ENCODE assay signal across 1 cellular context in genomic region chr20:62395311-62396242, GRCh38.
TF ChIP-seq lines count a peak whose summit lies in the region.

No MANE protein-coding gene starts in this region.

TF ChIP-seq in H1, 55 proteins besides CTCF, POLR2A, EP300 and RAD21:
- TF ChIP-seq SIX5 (IDR thresholded peaks at IDR 0.05; ENCODE audit: low read depth, low read length) (no peak), NANOG (IDR thresholded peaks at IDR 0.05; ENCODE audit: insufficient read depth, low read depth, low read length, poor library complexity, severe bottlenecking) (no peak), YY1 (IDR thresholded peaks at IDR 0.05; ENCODE audit: low read depth, low read length) (no peak), POU5F1 (IDR thresholded peaks at IDR 0.05; ENCODE audit: low read depth, low read length) (no peak), SIN3A (conservative IDR thresholded peaks at IDR 0.05 in 1 of 2, IDR thresholded peaks at IDR 0.05 in 1 of 2; ENCODE audit: low read depth in 1 of 2, low read length in 2 of 2) (no peak), MAFK (IDR thresholded peaks at IDR 0.05; ENCODE audit: low read depth, low read length) (no peak), JUND (IDR thresholded peaks at IDR 0.05; ENCODE audit: low read length) (no peak), RNF2 (IDR thresholded peaks at IDR 0.05; ENCODE audit: borderline replicate concordance, low read depth, low read length, missing control alignments, poor library complexity, severe bottlenecking) (no peak), CHD1 (IDR thresholded peaks at IDR 0.05; ENCODE audit: low read depth, low read length) (no peak), EGR1 (IDR thresholded peaks at IDR 0.05; ENCODE audit: borderline replicate concordance, low read depth, low read length) (no peak), NRF1 (IDR thresholded peaks at IDR 0.05; ENCODE audit: low read depth, low read length) (no peak), SRF (IDR thresholded peaks at IDR 0.05; ENCODE audit: low read depth, low read length) (no peak)
- TF ChIP-seq, protein P1, sequence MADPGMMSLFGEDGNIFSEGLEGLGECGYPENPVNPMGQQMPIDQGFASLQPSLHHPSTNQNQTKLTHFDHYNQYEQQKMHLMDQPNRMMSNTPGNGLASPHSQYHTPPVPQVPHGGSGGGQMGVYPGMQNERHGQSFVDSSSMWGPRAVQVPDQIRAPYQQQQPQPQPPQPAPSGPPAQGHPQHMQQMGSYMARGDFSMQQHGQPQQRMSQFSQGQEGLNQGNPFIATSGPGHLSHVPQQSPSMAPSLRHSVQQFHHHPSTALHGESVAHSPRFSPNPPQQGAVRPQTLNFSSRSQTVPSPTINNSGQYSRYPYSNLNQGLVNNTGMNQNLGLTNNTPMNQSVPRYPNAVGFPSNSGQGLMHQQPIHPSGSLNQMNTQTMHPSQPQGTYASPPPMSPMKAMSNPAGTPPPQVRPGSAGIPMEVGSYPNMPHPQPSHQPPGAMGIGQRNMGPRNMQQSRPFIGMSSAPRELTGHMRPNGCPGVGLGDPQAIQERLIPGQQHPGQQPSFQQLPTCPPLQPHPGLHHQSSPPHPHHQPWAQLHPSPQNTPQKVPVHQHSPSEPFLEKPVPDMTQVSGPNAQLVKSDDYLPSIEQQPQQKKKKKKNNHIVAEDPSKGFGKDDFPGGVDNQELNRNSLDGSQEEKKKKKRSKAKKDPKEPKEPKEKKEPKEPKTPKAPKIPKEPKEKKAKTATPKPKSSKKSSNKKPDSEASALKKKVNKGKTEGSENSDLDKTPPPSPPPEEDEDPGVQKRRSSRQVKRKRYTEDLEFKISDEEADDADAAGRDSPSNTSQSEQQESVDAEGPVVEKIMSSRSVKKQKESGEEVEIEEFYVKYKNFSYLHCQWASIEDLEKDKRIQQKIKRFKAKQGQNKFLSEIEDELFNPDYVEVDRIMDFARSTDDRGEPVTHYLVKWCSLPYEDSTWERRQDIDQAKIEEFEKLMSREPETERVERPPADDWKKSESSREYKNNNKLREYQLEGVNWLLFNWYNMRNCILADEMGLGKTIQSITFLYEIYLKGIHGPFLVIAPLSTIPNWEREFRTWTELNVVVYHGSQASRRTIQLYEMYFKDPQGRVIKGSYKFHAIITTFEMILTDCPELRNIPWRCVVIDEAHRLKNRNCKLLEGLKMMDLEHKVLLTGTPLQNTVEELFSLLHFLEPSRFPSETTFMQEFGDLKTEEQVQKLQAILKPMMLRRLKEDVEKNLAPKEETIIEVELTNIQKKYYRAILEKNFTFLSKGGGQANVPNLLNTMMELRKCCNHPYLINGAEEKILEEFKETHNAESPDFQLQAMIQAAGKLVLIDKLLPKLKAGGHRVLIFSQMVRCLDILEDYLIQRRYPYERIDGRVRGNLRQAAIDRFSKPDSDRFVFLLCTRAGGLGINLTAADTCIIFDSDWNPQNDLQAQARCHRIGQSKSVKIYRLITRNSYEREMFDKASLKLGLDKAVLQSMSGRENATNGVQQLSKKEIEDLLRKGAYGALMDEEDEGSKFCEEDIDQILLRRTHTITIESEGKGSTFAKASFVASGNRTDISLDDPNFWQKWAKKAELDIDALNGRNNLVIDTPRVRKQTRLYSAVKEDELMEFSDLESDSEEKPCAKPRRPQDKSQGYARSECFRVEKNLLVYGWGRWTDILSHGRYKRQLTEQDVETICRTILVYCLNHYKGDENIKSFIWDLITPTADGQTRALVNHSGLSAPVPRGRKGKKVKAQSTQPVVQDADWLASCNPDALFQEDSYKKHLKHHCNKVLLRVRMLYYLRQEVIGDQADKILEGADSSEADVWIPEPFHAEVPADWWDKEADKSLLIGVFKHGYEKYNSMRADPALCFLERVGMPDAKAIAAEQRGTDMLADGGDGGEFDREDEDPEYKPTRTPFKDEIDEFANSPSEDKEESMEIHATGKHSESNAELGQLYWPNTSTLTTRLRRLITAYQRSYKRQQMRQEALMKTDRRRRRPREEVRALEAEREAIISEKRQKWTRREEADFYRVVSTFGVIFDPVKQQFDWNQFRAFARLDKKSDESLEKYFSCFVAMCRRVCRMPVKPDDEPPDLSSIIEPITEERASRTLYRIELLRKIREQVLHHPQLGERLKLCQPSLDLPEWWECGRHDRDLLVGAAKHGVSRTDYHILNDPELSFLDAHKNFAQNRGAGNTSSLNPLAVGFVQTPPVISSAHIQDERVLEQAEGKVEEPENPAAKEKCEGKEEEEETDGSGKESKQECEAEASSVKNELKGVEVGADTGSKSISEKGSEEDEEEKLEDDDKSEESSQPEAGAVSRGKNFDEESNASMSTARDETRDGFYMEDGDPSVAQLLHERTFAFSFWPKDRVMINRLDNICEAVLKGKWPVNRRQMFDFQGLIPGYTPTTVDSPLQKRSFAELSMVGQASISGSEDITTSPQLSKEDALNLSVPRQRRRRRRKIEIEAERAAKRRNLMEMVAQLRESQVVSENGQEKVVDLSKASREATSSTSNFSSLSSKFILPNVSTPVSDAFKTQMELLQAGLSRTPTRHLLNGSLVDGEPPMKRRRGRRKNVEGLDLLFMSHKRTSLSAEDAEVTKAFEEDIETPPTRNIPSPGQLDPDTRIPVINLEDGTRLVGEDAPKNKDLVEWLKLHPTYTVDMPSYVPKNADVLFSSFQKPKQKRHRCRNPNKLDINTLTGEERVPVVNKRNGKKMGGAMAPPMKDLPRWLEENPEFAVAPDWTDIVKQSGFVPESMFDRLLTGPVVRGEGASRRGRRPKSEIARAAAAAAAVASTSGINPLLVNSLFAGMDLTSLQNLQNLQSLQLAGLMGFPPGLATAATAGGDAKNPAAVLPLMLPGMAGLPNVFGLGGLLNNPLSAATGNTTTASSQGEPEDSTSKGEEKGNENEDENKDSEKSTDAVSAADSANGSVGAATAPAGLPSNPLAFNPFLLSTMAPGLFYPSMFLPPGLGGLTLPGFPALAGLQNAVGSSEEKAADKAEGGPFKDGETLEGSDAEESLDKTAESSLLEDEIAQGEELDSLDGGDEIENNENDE (IDR thresholded peaks at IDR 0.05; ENCODE audit: insufficient replicate concordance, low read length), result no peak
